ENCODE assay signal across 8 cellular contexts in genomic region chr7:43260980-43261878, GRCh38.
DNase-seq lines count a peak whose midpoint lies in the region; ATAC-seq and TF ChIP-seq lines count a peak whose summit lies in the region.

No MANE protein-coding gene starts in this region.

- no peak for TF ChIP-seq EP300 in upper lobe of left lung (IDR thresholded peaks at IDR 0.05)

- no peak for TF ChIP-seq POLR2A in upper lobe of left lung (IDR thresholded peaks at IDR 0.05)

- H3K4me2 ChIP-seq in Loucy (ENCODE audit: low read depth, low read length, poor library complexity, severe bottlenecking): no peak overlapping the region
- no peak overlapping the region for H3K4me2 ChIP-seq in parathyroid adenoma (ENCODE audit: low read length)

- H4K20me1 ChIP-seq in Loucy (ENCODE audit: insufficient read depth, low read length, poor library complexity, severe bottlenecking): no peaks in the 10 kb centered on the region

- 21 to 31% methylated on average over 8 of the region's 8 CpGs for WGBS in upper lobe of left lung, 2 donors

- no peaks in the 10 kb centered on the region for H3K9me2 ChIP-seq in Loucy (replicated peaks; ENCODE audit: low read depth, low read length)

- DNase-seq in D341Med (ENCODE audit: low spot score) (peak; percentile 75), SJSA1 (ENCODE audit: low read depth in 1 of 2, low spot score in 2 of 2) (peak; percentile 78 to 81), glomerular endothelial cell (ENCODE audit: extremely low read depth, low read depth, low spot score) (peak; percentile 68), upper lobe of left lung (peak in 1 of 2 donors; percentile 60)
- peak; percentile 86 for DNase-seq in activated effector memory CD4-positive, alpha-beta T cell treated with anti-CD3 and anti-CD28 coated beads, Interleukin-2, amount 50 U/mL, for 16 hours

- H3K27me3 ChIP-seq in Loucy (ENCODE audit: insufficient read depth, low read length, poor library complexity, severe bottlenecking) (no peaks in the 10 kb centered on the region), SJSA1 (replicated peaks) (no peaks in the 10 kb centered on the region), parathyroid adenoma (ENCODE audit: control insufficient read depth, insufficient read depth, low read length) (no peaks in the 10 kb centered on the region), upper lobe of left lung (no peaks in the 10 kb centered on the region)

- H3K36me3 ChIP-seq in Loucy (ENCODE audit: insufficient read depth, low read length) (no peaks in the 10 kb centered on the region), SJSA1 (peaks cover 6% of the 10 kb centered on the region; the same call in 1 of the 2 replicates), parathyroid adenoma (ENCODE audit: control insufficient read depth, insufficient read depth, low read length) (no peaks in the 10 kb centered on the region), upper lobe of left lung (no peaks in the 10 kb centered on the region)

- H3K9me3 ChIP-seq in Loucy (ENCODE audit: insufficient read depth, low read depth, low read length) (no peaks in the 10 kb centered on the region), SJSA1 (replicated peaks) (no peaks in the 10 kb centered on the region), parathyroid adenoma (ENCODE audit: control insufficient read depth, low read length) (no peaks in the 10 kb centered on the region), upper lobe of left lung (no peaks in the 10 kb centered on the region)

- H3K27ac ChIP-seq in SJSA1: no peak overlapping the region
- H3K27ac ChIP-seq in parathyroid adenoma: no peak overlapping the region
- no peak overlapping the region for H3K27ac ChIP-seq in upper lobe of left lung

- ATAC-seq in GM21447 (IDR thresholded peaks at IDR 0.05; ENCODE audit: unreplicated experiment) (peak; percentile 87), upper lobe of left lung (ENCODE audit: low FRiP score in 2 of 2) (peak; percentile 71 to 86)

- H2AFZ ChIP-seq in Loucy (ENCODE audit: low read length): no peak overlapping the region; the same call in 1 of the 2 replicates
- H2AFZ ChIP-seq in parathyroid adenoma: peak overlapping the region; percentile 18

- H3F3A ChIP-seq in Loucy (ENCODE audit: low read depth): no peaks in the 10 kb centered on the region

- no peaks in the 10 kb centered on the region for H3K79me2 ChIP-seq in Loucy (ENCODE audit: insufficient read depth, low read length)
- no peaks in the 10 kb centered on the region for H3K79me2 ChIP-seq in parathyroid adenoma

- TF ChIP-seq CTCF in Loucy (conservative IDR thresholded peaks at IDR 0.05; ENCODE audit: low read length): peak; percentile 98
- TF ChIP-seq CTCF in parathyroid adenoma (IDR thresholded peaks at IDR 0.05): peak; percentile 92
- peak; percentile 65 to 91 (median 80) for TF ChIP-seq CTCF in upper lobe of left lung (IDR thresholded peaks at IDR 0.05)

- H3K9ac ChIP-seq in Loucy (ENCODE audit: low read depth, low read length, poor library complexity, severe bottlenecking) (no peak overlapping the region), parathyroid adenoma (no peak overlapping the region)

- no peak overlapping the region for H3K4me3 ChIP-seq in Loucy (ENCODE audit: low read length, poor library complexity, severe bottlenecking)
- H3K4me3 ChIP-seq in SJSA1: no peak overlapping the region
- no peak overlapping the region for H3K4me3 ChIP-seq in parathyroid adenoma (ENCODE audit: low read depth, low read length)
- H3K4me3 ChIP-seq in upper lobe of left lung: no peak overlapping the region

- H3K4me1 ChIP-seq in Loucy (ENCODE audit: insufficient read depth, low read length, poor library complexity, severe bottlenecking) (no peaks in the 10 kb centered on the region), SJSA1 (replicated peaks) (no peaks in the 10 kb centered on the region), parathyroid adenoma (no peaks in the 10 kb centered on the region), upper lobe of left lung (peaks cover 0 to 5% (median 0%) of the 10 kb centered on the region in 4 donors)
